Comparison of ENCODE assay signal across 8 cellular contexts in the genomic region with DNA sequence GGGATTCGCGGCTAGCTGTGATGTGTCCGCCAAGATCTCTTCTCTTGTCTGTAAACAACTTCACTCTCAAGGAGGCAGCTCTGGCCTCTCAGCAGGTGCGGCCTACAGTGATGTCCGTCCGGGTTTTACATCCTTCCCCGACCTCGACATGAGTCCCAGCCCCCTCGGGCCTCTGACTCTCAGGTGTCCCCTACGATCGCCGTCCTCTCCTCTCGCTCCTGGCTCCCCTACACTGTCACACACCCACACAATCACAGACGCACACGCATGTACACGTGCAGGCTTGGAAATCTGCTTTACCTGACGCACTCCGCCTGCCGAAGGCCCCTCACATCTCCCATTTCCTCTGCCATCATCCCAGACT. TPM values are rescaled to one million over a fixed set of nuclear protein-coding genes. Genes with fewer than 3 reads are reported as not detected.
A peak's percentile ranks its signal among the peaks of the same experiment; 100 is the strongest.
DNase-seq lines count a peak whose midpoint lies in the region; ATAC-seq and TF ChIP-seq lines count a peak whose summit lies in the region.

No MANE protein-coding gene starts in this region.

- H3K27ac ChIP-seq in testis: peak overlapping the region; percentile 70 to 80

- H3K9me3 ChIP-seq in testis: no peaks in the 10 kb centered on the region

- peak; percentile 6 for ATAC-seq in left colon

- H3K4me3 ChIP-seq in AG04449 (ENCODE audit: low read depth, low read length): peak overlapping the region; percentile 75
- peak overlapping the region; percentile 55 for H3K4me3 ChIP-seq in HFF-Myc (replicated peaks; ENCODE audit: low read depth, low read length)
- peak overlapping the region; percentile 53 for H3K4me3 ChIP-seq in astrocyte of the spinal cord (ENCODE audit: low read depth, low read length)
- peak overlapping the region; percentile 61 to 71 for H3K4me3 ChIP-seq in testis

- no peak for DNase-seq in AG04449 (ENCODE audit: low read depth, low spot score)
- DNase-seq in HFF-Myc (ENCODE audit: extremely low read depth, low read depth): no peak
- no peak for DNase-seq in astrocyte of the spinal cord (ENCODE audit: low read depth, low spot score)
- DNase-seq in left colon: peak in 1 of 2 donors; percentile 63
- peak; percentile 45 for DNase-seq in testis
- DNase-seq in activated CD4-positive, CD25-positive, alpha-beta regulatory T cell treated with anti-CD3 and anti-CD28 coated beads, Interleukin-2, amount 50 U/mL, for 72 hours: no peak
- no peak for DNase-seq in NCI-H2171 treated with DMSO at 0.1 percent for 48 hours (lab: John Stamatoyannopoulos, UW)
- DNase-seq in glomerular visceral epithelial cell (ENCODE audit: extremely low spot score): no peak

- H3K27me3 ChIP-seq in testis: no peaks in the 10 kb centered on the region

- intact Hi-C loops in left colon (cut with DNase I, micrococcal nuclease): no loop called here
- intact Hi-C loops in testis (cut with DNase I; ENCODE audit: low total_unique reads): no loop called here

- no peaks in the 10 kb centered on the region for H3K36me3 ChIP-seq in testis (ENCODE audit: low read depth, missing control alignments)

- no peak for TF ChIP-seq CTCF in AG04449 (IDR thresholded peaks at IDR 0.05; ENCODE audit: insufficient read depth, low read length, missing control alignments)
- no peak for TF ChIP-seq CTCF in HFF-Myc (IDR thresholded peaks at IDR 0.05; ENCODE audit: low read depth, low read length, missing control alignments)
- TF ChIP-seq CTCF in astrocyte of the spinal cord (IDR thresholded peaks at IDR 0.05; ENCODE audit: low read depth, low read length): no peak
- no peak for TF ChIP-seq CTCF in testis (IDR thresholded peaks at IDR 0.05)

- WGBS in testis, 2 donors: 13 to 18% methylated on average over 16 to 19 of the region's 19 CpGs

- POLR2A ChIA-PET in AG04449 (lab: Yijun Ruan, JAX): no interaction called here

- no peak for TF ChIP-seq POLR2A in testis (IDR thresholded peaks at IDR 0.05)

- CTCF ChIA-PET in AG04449 (lab: Yijun Ruan, JAX): no interaction called here

- H3K4me1 ChIP-seq in testis: no peaks in the 10 kb centered on the region

- in situ Hi-C loops in astrocyte of the spinal cord (cut with HindIII; ENCODE audit: low sequenced_read_pairs): no loop called here

RNA-seq across cellular contexts. Expression of a gene that starts 0.8 kb away (rescaled TPM):
- total RNA-seq in left colon (1 to 10 TPM; 3.3 to 7.4 TPM), testis (10 to 100 TPM; 10.4 to 20.8 TPM)
- polyA plus RNA-seq in testis (ENCODE audit: insufficient read depth, low read depth, low replicate concordance): 59.6 TPM

RNA-seq across cellular contexts. Expression of a gene that starts 16.8 kb away (rescaled TPM):
- total RNA-seq in left colon (100 to 1,000 TPM in 1 of 2 donors, 10 to 100 TPM in 1; 63.5 to 171 TPM), testis (10 to 100 TPM; 22.6 to 24.3 TPM)
- 48.3 TPM for polyA plus RNA-seq in testis (ENCODE audit: insufficient read depth, low read depth, low replicate concordance)
